24 cellular contexts compared by ENCODE assay signal in the genomic region with DNA sequence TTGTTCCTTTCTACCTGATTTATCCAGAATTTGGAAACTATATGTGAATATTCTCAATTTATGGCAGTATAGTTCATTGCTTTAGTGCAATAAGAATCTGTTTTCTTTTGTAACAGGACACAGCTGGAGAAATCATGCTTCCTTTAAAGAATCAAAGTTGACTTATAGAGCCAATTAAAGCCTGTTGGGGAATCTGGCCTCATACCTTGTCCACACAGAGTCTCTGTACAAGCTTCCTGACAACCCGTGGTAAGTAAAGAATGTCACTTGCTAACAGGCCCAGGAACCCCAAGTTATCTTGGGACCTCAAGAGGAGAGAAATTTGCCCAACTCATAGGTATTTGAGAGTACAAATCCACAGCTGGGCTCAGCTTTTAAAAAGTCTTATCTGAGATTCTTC.
"Had no signal": no experiment of that assay in that cellular context is flagged by ENCODE, and none has a peak within 500 bp of the region (broad histone marks: within the 10 kb centered on the region; RNA-seq: fewer than 3 reads in every experiment).

No MANE protein-coding gene starts in this region.

- H3K27ac Mint-ChIP-seq: memory B cell; natural killer cell treated with Interleukin-12 subunit alpha and Interleukin-12 subunit beta and Interleukin-15 and Interleukin-18, amount 100 ng/mL, for 72 hours had no signal

- H3K27me3 Mint-ChIP-seq: memory B cell; natural killer cell treated with Interleukin-12 subunit alpha and Interleukin-12 subunit beta and Interleukin-15 and Interleukin-18, amount 100 ng/mL, for 72 hours had no signal

- H3K4me3 ChIP-seq: coronary artery, dorsolateral prefrontal cortex, gastroesophageal sphincter, left ventricle myocardium inferior, lower lobe of right lung, right atrium auricular region, sigmoid colon, skin epidermis, stomach, thoracic aorta, uterus had no signal

- H3K27ac ChIP-seq: coronary artery, dorsolateral prefrontal cortex, gastroesophageal sphincter, left ventricle myocardium inferior, lower lobe of right lung, right atrium auricular region, sigmoid colon, skin epidermis, stomach, thoracic aorta, uterus had no signal

- ATAC-seq: esophagus mucosa; gastroesophageal sphincter; left cardiac atrium; lower lobe of right lung; natural killer cell treated with Interleukin-12 subunit alpha and Interleukin-12 subunit beta and Interleukin-15 and Interleukin-18, amount 100 ng/mL, for 72 hours had no signal

- DNase-seq: dorsolateral prefrontal cortex; effector CD8-positive, alpha-beta T cell; immature natural killer cell; kidney; left cardiac atrium; left ventricle myocardium inferior; lower lobe of right lung; midbrain; posterior cingulate gyrus; sigmoid colon; stimulated activated CD4-positive, alpha-beta T cell treated with anti-CD3 and anti-CD28 coated beads, Interleukin-12 subunit alpha, Interleukin-12 subunit beta, amount 100 ng/mL, for 4 hours; stimulated activated naive CD4-positive, alpha-beta T cell; stomach; substantia nigra; trophoblast cell; uterus had no signal

- H3K9me3 ChIP-seq: gastroesophageal sphincter, left ventricle myocardium inferior, lower lobe of right lung, right atrium auricular region, sigmoid colon, stomach, thoracic aorta, uterus had no signal

- H3K36me3 ChIP-seq: uterus had no signal

- H3K4me1 ChIP-seq: lower lobe of right lung, uterus had no signal

- H3K9me3 Mint-ChIP-seq: immature natural killer cell; memory B cell; natural killer cell treated with Interleukin-12 subunit alpha and Interleukin-12 subunit beta and Interleukin-15 and Interleukin-18, amount 100 ng/mL, for 72 hours had no signal

- H3K4me3 Mint-ChIP-seq: immature natural killer cell; memory B cell; natural killer cell treated with Interleukin-12 subunit alpha and Interleukin-12 subunit beta and Interleukin-15 and Interleukin-18, amount 100 ng/mL, for 72 hours had no signal

- H3K27me3 ChIP-seq: dorsolateral prefrontal cortex, gastroesophageal sphincter, right atrium auricular region, sigmoid colon, stomach, uterus had no signal
